In the genomic region with DNA sequence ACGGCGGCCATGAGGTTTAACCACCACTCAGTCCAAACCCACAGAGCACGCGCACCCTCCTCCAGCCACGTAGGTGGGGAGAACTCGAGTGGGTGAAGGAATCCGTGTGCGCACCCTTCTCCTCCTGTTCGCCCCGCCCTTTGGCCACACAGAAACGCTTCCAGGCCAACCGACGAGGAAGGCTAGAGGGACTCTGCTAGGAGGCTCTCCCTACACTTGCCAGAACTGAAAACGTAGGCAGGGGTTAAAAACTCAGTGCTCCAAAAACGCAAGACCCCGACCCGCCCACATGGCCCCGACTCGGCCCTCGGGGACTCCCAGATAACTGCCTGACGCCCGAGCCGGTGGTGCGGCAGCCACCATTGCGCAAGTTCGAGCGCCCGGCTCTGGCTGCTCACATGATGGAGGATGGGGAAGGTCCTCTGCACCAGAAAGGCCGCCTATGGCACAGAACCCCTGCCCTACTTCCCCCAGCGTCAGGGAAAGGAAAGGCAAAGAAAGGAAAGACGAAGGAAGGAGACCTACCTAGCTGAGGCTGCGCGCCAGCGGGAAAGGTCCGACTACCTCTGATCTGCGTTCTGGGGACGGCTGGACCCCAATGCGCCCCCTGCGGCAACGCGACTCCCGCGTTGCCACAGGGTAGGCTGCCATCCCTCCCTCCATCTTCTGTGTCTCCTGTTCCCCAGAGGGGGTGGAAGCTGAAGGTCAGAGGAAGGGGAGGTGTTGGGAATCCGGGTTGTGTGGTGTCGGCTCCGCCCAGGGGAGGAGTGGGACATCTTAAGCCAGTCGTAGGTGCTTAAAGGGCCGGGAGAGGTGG, we compare ENCODE assay signal across 9 cellular contexts.
A peak's percentile ranks its signal among the peaks of the same experiment; 100 is the strongest.
DNase-seq lines count a peak whose midpoint lies in the region; ATAC-seq and TF ChIP-seq lines count a peak whose summit lies in the region.
"Had no signal": no experiment of that assay in that cellular context is flagged by ENCODE, and none has a peak within 500 bp of the region (broad histone marks: within the 10 kb centered on the region; RNA-seq: fewer than 3 reads in every experiment).

No MANE protein-coding gene starts in this region.

- peak; percentile 69 for ATAC-seq in GM21786 (IDR thresholded peaks at IDR 0.05; ENCODE audit: unreplicated experiment)

- TF ChIP-seq CTCF in MM.1S (IDR thresholded peaks at IDR 0.05; ENCODE audit: low read length) (no peak), glutamatergic neuron (IDR thresholded peaks at IDR 0.05; ENCODE audit: partially characterized antibody, unreplicated experiment) (no peak), parathyroid adenoma (IDR thresholded peaks at IDR 0.05) (no peak)

- no peaks in the 10 kb centered on the region for H4K20me1 ChIP-seq in MM.1S (ENCODE audit: insufficient read depth, low read length)

- H3K27ac ChIP-seq in MM.1S (ENCODE audit: low read length) = no peak overlapping the region
- peak overlapping the region; percentile 80 for H3K27ac ChIP-seq in parathyroid adenoma
- H3K27ac ChIP-seq: HL-60 had no signal

- H3K79me2 ChIP-seq in MM.1S (ENCODE audit: low read length) (no peaks in the 10 kb centered on the region), parathyroid adenoma (peaks cover 2% of the 10 kb centered on the region)

- H3K27me3 ChIP-seq in MM.1S (replicated peaks; ENCODE audit: insufficient read depth, low read length) (no peaks in the 10 kb centered on the region), parathyroid adenoma (ENCODE audit: control insufficient read depth, insufficient read depth, low read length) (no peaks in the 10 kb centered on the region)

- H3K9me3 Mint-ChIP-seq in glutamatergic neuron (ENCODE audit: unreplicated experiment) = peaks cover 2% of the 10 kb centered on the region

- H3K4me3 ChIP-seq in MM.1S (ENCODE audit: low read length) (peak overlapping the region; percentile 59), parathyroid adenoma (ENCODE audit: low read depth, low read length) (peak overlapping the region; percentile 69)

- H3K4me3 Mint-ChIP-seq in glutamatergic neuron (ENCODE audit: unreplicated experiment) = peak overlapping the region; percentile 90

- no peaks in the 10 kb centered on the region for H3K36me3 Mint-ChIP-seq in glutamatergic neuron (ENCODE audit: unreplicated experiment)

- peak overlapping the region; percentile 28; the same call in 1 of the 2 replicates for H3K9ac ChIP-seq in MM.1S (ENCODE audit: low read length)
- H3K9ac ChIP-seq in parathyroid adenoma = peak overlapping the region; percentile 2

- H3K9me3 ChIP-seq in MM.1S (replicated peaks; ENCODE audit: insufficient read depth, low read length) = no peaks in the 10 kb centered on the region
- H3K9me3 ChIP-seq in parathyroid adenoma (ENCODE audit: control insufficient read depth, low read length) = no peaks in the 10 kb centered on the region

- peak overlapping the region; percentile 69 for H2AFZ ChIP-seq in MM.1S (ENCODE audit: low read length)
- peak overlapping the region; percentile 90 for H2AFZ ChIP-seq in parathyroid adenoma

- H3K4me1 ChIP-seq in MM.1S (ENCODE audit: low read length) = no peaks in the 10 kb centered on the region
- H3K4me1 ChIP-seq in parathyroid adenoma = no peaks in the 10 kb centered on the region

- DNase-seq in DMS79 (lab: John Stamatoyannopoulos, UW) (peak; percentile 13), MM.1S (peak; percentile 9), SKM-1 (lab: John Stamatoyannopoulos, UW; ENCODE audit: unreplicated experiment) (peak; percentile 13), glutamatergic neuron (peak; percentile 55), COLO668 (lab: John Stamatoyannopoulos, UW; ENCODE audit: unreplicated experiment) (no peak)
- no peak for DNase-seq in activated CD4-positive, alpha-beta T cell treated with anti-CD3 and anti-CD28 coated beads for 48 hours

- H3K9me2 ChIP-seq in MM.1S (replicated peaks; ENCODE audit: insufficient read depth, low read length) = no peaks in the 10 kb centered on the region

- H3K36me3 ChIP-seq in MM.1S (replicated peaks; ENCODE audit: insufficient read depth, low read length) (no peaks in the 10 kb centered on the region), parathyroid adenoma (ENCODE audit: control insufficient read depth, insufficient read depth, low read length) (no peaks in the 10 kb centered on the region)

- no peaks in the 10 kb centered on the region for H3K27me3 Mint-ChIP-seq in glutamatergic neuron (ENCODE audit: unreplicated experiment)

- H3K4me1 Mint-ChIP-seq in glutamatergic neuron (ENCODE audit: low read depth, unreplicated experiment) = peaks cover 8% of the 10 kb centered on the region

- H3K27ac Mint-ChIP-seq in glutamatergic neuron (ENCODE audit: unreplicated experiment) = peak overlapping the region; percentile 66

- H3K4me2 ChIP-seq in MM.1S (ENCODE audit: low read depth, low read length) (peak overlapping the region; percentile 9), parathyroid adenoma (ENCODE audit: low read length) (peak overlapping the region; percentile 57)

- H3F3A ChIP-seq in MM.1S (ENCODE audit: insufficient read depth, low read length) = no peaks in the 10 kb centered on the region

Comparison
In these comparisons a context has a peak if more than half of its experiments do, and no peak if none do; other contexts are left out.
1. DNase-seq: peak in DMS79 (single experiment), MM.1S (single experiment), SKM-1 (single experiment) and glutamatergic neuron (single experiment); none in activated CD4-positive, alpha-beta T cell treated with anti-CD3 and anti-CD28 coated beads for 48 hours (single experiment) and COLO668 (single experiment).